1 cellular context compared by ENCODE assay signal in the genomic region with DNA sequence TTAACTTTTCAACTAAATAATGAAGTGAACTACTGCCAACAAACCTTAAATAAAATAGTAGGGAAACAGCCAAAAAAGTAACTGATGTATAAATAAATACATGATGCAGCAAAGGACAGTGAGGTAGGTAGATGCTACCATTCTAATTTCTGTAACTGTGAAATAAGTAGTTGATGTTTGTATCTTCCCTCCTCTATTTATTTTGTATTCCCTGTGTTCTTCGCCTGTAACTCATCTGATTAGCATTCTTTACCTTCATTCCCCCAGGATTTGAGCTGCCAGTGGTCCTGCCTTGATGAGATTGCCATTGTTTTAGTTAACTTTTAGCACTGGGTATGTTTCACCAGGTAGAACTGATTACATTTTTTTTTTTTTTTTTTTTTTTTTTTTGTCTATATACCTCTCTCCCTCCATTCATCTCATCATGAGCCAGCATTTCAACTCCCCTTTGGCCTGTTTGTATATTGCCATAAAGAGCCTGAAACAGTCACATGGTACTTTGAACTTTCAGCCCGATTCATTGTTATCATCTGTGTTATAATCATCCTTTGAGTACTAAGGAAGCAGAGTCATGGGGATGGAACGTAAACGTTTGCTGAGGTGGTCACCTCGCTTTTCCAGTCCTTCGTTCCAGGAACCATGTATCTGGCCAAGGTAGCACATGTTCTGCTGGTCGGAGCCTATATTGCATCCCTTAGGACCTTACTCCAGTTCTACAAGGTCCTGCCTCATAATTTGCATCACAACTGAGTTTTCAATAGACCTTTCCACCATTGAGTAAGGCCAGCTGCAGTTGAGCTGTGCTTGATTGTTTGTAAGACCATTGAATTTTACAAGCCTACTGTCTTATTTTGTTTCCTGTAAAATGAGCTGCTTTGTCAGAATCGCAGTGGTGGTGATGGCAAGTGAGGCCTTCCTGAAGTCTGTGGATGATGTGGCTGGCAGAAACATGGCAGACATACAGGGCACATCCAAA.
TF ChIP-seq lines count a peak whose summit lies in the region.

No MANE protein-coding gene starts in this region.

TF ChIP-seq in HepG2, 621 proteins besides CTCF, POLR2A, EP300 and RAD21 (continued from another document and continues in another):
- 0 out of 2 replicates have a peak, but pooled peaks have one; percentile 27 for TF ChIP-seq ZNF615 (CRISPR knock-in tag; IDR thresholded peaks at IDR 0.05; ENCODE audit: borderline replicate concordance)
- TF ChIP-seq AHR (CRISPR knock-in tag; IDR thresholded peaks at IDR 0.05), result 0 out of 2 replicates have a peak, but pooled peaks have one; percentile 4
- TF ChIP-seq, protein P1, sequence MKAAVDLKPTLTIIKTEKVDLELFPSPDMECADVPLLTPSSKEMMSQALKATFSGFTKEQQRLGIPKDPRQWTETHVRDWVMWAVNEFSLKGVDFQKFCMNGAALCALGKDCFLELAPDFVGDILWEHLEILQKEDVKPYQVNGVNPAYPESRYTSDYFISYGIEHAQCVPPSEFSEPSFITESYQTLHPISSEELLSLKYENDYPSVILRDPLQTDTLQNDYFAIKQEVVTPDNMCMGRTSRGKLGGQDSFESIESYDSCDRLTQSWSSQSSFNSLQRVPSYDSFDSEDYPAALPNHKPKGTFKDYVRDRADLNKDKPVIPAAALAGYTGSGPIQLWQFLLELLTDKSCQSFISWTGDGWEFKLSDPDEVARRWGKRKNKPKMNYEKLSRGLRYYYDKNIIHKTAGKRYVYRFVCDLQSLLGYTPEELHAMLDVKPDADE (CRISPR knock-in tag; IDR thresholded peaks at IDR 0.05), result no peak
- no peak for TF ChIP-seq KLF12 (CRISPR knock-in tag; IDR thresholded peaks at IDR 0.05; ENCODE audit: borderline replicate concordance)
- TF ChIP-seq MTF2 (CRISPR knock-in tag; IDR thresholded peaks at IDR 0.05; ENCODE audit: borderline replicate concordance), result no peak
- peak; percentile 77 for TF ChIP-seq ZNF670 (CRISPR knock-in tag; IDR thresholded peaks at IDR 0.05; ENCODE audit: borderline replicate concordance)
- TF ChIP-seq ZNF460 (CRISPR knock-in tag; IDR thresholded peaks at IDR 0.05; ENCODE audit: borderline replicate concordance), result no peak
- TF ChIP-seq FOXA3 (CRISPR knock-in tag; IDR thresholded peaks at IDR 0.05), result peak; percentile 83
- peak; percentile 70 for TF ChIP-seq SAP130 (CRISPR knock-in tag; IDR thresholded peaks at IDR 0.05; ENCODE audit: low read depth)
- no peak for TF ChIP-seq ZNF180 (CRISPR knock-in tag; IDR thresholded peaks at IDR 0.05; ENCODE audit: borderline replicate concordance, low read depth)
- TF ChIP-seq, protein P2, sequence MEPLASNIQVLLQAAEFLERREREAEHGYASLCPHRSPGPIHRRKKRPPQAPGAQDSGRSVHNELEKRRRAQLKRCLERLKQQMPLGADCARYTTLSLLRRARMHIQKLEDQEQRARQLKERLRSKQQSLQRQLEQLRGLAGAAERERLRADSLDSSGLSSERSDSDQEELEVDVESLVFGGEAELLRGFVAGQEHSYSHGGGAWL (CRISPR knock-in tag; IDR thresholded peaks at IDR 0.05), result no peak
- TF ChIP-seq, protein P3, sequence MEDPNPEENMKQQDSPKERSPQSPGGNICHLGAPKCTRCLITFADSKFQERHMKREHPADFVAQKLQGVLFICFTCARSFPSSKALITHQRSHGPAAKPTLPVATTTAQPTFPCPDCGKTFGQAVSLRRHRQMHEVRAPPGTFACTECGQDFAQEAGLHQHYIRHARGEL (CRISPR knock-in tag; IDR thresholded peaks at IDR 0.05), result no peak
- peak; percentile 57; the same call in 1 of the 2 replicates for TF ChIP-seq SP5 (CRISPR knock-in tag; IDR thresholded peaks at IDR 0.05; ENCODE audit: borderline replicate concordance, low read depth)
- no peak for TF ChIP-seq ZSCAN12 (CRISPR knock-in tag; IDR thresholded peaks at IDR 0.05)
- TF ChIP-seq, protein P4, sequence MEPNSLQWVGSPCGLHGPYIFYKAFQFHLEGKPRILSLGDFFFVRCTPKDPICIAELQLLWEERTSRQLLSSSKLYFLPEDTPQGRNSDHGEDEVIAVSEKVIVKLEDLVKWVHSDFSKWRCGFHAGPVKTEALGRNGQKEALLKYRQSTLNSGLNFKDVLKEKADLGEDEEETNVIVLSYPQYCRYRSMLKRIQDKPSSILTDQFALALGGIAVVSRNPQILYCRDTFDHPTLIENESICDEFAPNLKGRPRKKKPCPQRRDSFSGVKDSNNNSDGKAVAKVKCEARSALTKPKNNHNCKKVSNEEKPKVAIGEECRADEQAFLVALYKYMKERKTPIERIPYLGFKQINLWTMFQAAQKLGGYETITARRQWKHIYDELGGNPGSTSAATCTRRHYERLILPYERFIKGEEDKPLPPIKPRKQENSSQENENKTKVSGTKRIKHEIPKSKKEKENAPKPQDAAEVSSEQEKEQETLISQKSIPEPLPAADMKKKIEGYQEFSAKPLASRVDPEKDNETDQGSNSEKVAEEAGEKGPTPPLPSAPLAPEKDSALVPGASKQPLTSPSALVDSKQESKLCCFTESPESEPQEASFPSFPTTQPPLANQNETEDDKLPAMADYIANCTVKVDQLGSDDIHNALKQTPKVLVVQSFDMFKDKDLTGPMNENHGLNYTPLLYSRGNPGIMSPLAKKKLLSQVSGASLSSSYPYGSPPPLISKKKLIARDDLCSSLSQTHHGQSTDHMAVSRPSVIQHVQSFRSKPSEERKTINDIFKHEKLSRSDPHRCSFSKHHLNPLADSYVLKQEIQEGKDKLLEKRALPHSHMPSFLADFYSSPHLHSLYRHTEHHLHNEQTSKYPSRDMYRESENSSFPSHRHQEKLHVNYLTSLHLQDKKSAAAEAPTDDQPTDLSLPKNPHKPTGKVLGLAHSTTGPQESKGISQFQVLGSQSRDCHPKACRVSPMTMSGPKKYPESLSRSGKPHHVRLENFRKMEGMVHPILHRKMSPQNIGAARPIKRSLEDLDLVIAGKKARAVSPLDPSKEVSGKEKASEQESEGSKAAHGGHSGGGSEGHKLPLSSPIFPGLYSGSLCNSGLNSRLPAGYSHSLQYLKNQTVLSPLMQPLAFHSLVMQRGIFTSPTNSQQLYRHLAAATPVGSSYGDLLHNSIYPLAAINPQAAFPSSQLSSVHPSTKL (CRISPR knock-in tag; IDR thresholded peaks at IDR 0.05), result peak; percentile 95
- peak; percentile 66 to 75 for TF ChIP-seq MAFK (conservative IDR thresholded peaks at IDR 0.05 in 1 of 2, IDR thresholded peaks at IDR 0.05 in 1 of 2; ENCODE audit: low read length in 2 of 2)
- TF ChIP-seq RCOR2 (CRISPR knock-in tag; IDR thresholded peaks at IDR 0.05), result peak; percentile 80; the same call in 1 of the 2 replicates
- peak; percentile 7; the same call in 1 of the 2 replicates for TF ChIP-seq ZBTB3 (CRISPR knock-in tag; IDR thresholded peaks at IDR 0.05; ENCODE audit: borderline replicate concordance, low read depth)
- TF ChIP-seq, protein P5, sequence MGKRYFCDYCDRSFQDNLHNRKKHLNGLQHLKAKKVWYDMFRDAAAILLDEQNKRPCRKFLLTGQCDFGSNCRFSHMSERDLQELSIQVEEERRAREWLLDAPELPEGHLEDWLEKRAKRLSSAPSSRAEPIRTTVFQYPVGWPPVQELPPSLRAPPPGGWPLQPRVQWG (CRISPR knock-in tag; IDR thresholded peaks at IDR 0.05; ENCODE audit: borderline replicate concordance, low read depth), result no peak
- TF ChIP-seq, protein P6, sequence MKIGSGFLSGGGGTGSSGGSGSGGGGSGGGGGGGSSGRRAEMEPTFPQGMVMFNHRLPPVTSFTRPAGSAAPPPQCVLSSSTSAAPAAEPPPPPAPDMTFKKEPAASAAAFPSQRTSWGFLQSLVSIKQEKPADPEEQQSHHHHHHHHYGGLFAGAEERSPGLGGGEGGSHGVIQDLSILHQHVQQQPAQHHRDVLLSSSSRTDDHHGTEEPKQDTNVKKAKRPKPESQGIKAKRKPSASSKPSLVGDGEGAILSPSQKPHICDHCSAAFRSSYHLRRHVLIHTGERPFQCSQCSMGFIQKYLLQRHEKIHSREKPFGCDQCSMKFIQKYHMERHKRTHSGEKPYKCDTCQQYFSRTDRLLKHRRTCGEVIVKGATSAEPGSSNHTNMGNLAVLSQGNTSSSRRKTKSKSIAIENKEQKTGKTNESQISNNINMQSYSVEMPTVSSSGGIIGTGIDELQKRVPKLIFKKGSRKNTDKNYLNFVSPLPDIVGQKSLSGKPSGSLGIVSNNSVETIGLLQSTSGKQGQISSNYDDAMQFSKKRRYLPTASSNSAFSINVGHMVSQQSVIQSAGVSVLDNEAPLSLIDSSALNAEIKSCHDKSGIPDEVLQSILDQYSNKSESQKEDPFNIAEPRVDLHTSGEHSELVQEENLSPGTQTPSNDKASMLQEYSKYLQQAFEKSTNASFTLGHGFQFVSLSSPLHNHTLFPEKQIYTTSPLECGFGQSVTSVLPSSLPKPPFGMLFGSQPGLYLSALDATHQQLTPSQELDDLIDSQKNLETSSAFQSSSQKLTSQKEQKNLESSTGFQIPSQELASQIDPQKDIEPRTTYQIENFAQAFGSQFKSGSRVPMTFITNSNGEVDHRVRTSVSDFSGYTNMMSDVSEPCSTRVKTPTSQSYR (CRISPR knock-in tag; IDR thresholded peaks at IDR 0.05; ENCODE audit: borderline replicate concordance), result peak; percentile 65; the same call in 1 of the 2 replicates
- TF ChIP-seq ZNF17 (CRISPR knock-in tag; IDR thresholded peaks at IDR 0.05), result no peak
- no peak for TF ChIP-seq BHLHE40 (IDR thresholded peaks at IDR 0.05; ENCODE audit: low read length)
- TF ChIP-seq TOPORS (CRISPR knock-in tag; IDR thresholded peaks at IDR 0.05), result no peak
- no peak for TF ChIP-seq PCBP2 (optimal IDR thresholded peaks at IDR 0.05; ENCODE audit: low read depth, low read length, poor library complexity, severe bottlenecking)
- TF ChIP-seq, protein P7, sequence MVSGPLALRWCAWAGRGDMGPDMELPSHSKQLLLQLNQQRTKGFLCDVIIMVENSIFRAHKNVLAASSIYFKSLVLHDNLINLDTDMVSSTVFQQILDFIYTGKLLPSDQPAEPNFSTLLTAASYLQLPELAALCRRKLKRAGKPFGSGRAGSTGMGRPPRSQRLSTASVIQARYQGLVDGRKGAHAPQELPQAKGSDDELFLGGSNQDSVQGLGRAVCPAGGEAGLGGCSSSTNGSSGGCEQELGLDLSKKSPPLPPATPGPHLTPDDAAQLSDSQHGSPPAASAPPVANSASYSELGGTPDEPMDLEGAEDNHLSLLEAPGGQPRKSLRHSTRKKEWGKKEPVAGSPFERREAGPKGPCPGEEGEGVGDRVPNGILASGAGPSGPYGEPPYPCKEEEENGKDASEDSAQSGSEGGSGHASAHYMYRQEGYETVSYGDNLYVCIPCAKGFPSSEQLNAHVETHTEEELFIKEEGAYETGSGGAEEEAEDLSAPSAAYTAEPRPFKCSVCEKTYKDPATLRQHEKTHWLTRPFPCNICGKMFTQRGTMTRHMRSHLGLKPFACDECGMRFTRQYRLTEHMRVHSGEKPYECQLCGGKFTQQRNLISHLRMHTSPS (CRISPR knock-in tag; IDR thresholded peaks at IDR 0.05; ENCODE audit: low read depth), result 0 out of 2 replicates have a peak, but pooled peaks have one; percentile 14
- peak; percentile 45; the same call in 1 of the 2 replicates for TF ChIP-seq POLR2G (IDR thresholded peaks at IDR 0.05; ENCODE audit: low read depth, low read length)
- no peak; the same call in 1 of the 2 replicates for TF ChIP-seq ELF4 (CRISPR knock-in tag; IDR thresholded peaks at IDR 0.05; ENCODE audit: borderline replicate concordance)
- TF ChIP-seq, protein P8, sequence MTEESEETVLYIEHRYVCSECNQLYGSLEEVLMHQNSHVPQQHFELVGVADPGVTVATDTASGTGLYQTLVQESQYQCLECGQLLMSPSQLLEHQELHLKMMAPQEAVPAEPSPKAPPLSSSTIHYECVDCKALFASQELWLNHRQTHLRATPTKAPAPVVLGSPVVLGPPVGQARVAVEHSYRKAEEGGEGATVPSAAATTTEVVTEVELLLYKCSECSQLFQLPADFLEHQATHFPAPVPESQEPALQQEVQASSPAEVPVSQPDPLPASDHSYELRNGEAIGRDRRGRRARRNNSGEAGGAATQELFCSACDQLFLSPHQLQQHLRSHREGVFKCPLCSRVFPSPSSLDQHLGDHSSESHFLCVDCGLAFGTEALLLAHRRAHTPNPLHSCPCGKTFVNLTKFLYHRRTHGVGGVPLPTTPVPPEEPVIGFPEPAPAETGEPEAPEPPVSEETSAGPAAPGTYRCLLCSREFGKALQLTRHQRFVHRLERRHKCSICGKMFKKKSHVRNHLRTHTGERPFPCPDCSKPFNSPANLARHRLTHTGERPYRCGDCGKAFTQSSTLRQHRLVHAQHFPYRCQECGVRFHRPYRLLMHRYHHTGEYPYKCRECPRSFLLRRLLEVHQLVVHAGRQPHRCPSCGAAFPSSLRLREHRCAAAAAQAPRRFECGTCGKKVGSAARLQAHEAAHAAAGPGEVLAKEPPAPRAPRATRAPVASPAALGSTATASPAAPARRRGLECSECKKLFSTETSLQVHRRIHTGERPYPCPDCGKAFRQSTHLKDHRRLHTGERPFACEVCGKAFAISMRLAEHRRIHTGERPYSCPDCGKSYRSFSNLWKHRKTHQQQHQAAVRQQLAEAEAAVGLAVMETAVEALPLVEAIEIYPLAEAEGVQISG (CRISPR knock-in tag; IDR thresholded peaks at IDR 0.05), result 0 out of 2 replicates have a peak, but pooled peaks have one; percentile 28
- TF ChIP-seq ZNF468 (CRISPR knock-in tag; IDR thresholded peaks at IDR 0.05), result no peak
- TF ChIP-seq, protein P9, sequence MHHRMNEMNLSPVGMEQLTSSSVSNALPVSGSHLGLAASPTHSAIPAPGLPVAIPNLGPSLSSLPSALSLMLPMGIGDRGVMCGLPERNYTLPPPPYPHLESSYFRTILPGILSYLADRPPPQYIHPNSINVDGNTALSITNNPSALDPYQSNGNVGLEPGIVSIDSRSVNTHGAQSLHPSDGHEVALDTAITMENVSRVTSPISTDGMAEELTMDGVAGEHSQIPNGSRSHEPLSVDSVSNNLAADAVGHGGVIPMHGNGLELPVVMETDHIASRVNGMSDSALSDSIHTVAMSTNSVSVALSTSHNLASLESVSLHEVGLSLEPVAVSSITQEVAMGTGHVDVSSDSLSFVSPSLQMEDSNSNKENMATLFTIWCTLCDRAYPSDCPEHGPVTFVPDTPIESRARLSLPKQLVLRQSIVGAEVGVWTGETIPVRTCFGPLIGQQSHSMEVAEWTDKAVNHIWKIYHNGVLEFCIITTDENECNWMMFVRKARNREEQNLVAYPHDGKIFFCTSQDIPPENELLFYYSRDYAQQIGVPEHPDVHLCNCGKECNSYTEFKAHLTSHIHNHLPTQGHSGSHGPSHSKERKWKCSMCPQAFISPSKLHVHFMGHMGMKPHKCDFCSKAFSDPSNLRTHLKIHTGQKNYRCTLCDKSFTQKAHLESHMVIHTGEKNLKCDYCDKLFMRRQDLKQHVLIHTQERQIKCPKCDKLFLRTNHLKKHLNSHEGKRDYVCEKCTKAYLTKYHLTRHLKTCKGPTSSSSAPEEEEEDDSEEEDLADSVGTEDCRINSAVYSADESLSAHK (CRISPR knock-in tag; IDR thresholded peaks at IDR 0.05; ENCODE audit: borderline replicate concordance), result no peak
- no peak for TF ChIP-seq XRCC5 (optimal IDR thresholded peaks at IDR 0.05; ENCODE audit: low read length)
